In genomic region chr9:35606726-35607125, GRCh38 we compare ENCODE assay signal across 14 cellular contexts. TPM values are rescaled to one million over a fixed set of nuclear protein-coding genes. Genes with fewer than 3 reads are reported as not detected.
A peak's percentile ranks its signal among the peaks of the same experiment; 100 is the strongest.
DNase-seq lines count a peak whose midpoint lies in the region; ATAC-seq, FAIRE-seq and TF ChIP-seq lines count a peak whose summit lies in the region.
"Had no signal": no experiment of that assay in that cellular context is flagged by ENCODE, and none has a peak within 500 bp of the region (broad histone marks: within the 10 kb centered on the region; RNA-seq: fewer than 3 reads in every experiment).

No MANE protein-coding gene starts in this region.

- FAIRE-seq in GM12878 (lab: Jason Lieb, UNC): no peak
- FAIRE-seq: GM12892 had no signal

- no peak for TF ChIP-seq POLR2A in GM12878 (IDR thresholded peaks at IDR 0.05; ENCODE audit: low read depth, low read length)
- TF ChIP-seq POLR2A in testis (IDR thresholded peaks at IDR 0.05): no peak

- no peaks in the 10 kb centered on the region for H3K9me3 Mint-ChIP-seq in HFFc6
- H3K9me3 Mint-ChIP-seq in naive thymus-derived CD4-positive, alpha-beta T cell: peaks cover 0 to 3% (median 0%) of the 10 kb centered on the region in 11 donors

- ATAC-seq in GM12878: no peak
- ATAC-seq in naive thymus-derived CD4-positive, alpha-beta T cell: no peak

- no peak overlapping the region for H3K27ac Mint-ChIP-seq in HFFc6
- peak overlapping the region in 2 of 9 donors; percentile 10 to 72 for H3K27ac Mint-ChIP-seq in naive thymus-derived CD4-positive, alpha-beta T cell

- SMC1A ChIA-PET in GM12878 (lab: Charles Lee; ENCODE audit: uncharacterized antibody, unreplicated experiment): interaction anchor here (2.3 kb wide), 1 partner anchor 12 kb away, joined by 13 read pairs; the partner anchor contains the start of gene CD72

- H3K9me3 ChIP-seq in GM12878 (replicated peaks; ENCODE audit: control insufficient read depth, insufficient read depth, low read length) (no peaks in the 10 kb centered on the region; the same call in 2 of the 3 replicates), testis (no peaks in the 10 kb centered on the region)
- no peaks in the 10 kb centered on the region for H3K9me3 ChIP-seq in naive thymus-derived CD4-positive, alpha-beta T cell (ENCODE audit: control insufficient read depth in 2 of 3, low read length in 3 of 3)
- H3K9me3 ChIP-seq: esophagus squamous epithelium had no signal

- POLR2A ChIA-PET in GM12878 (lab: Charles Lee): interaction anchor here (0.6 to 1.5 kb wide), 4 partner anchors 10 to 121 kb away, joined by 3 to 5 read pairs (median 4); partner anchors contain the start of genes CCDC107 and RMRP
- POLR2A ChIA-PET in naive thymus-derived CD4-positive, alpha-beta T cell (lab: Charles Lee): interaction anchor here (1.2 kb wide), 1 partner anchor 10 kb away, joined by 10 read pairs; no protein-coding TSS in a partner anchor

- no peaks in the 10 kb centered on the region; the same call in 1 of the 2 replicates for H3K27me3 Mint-ChIP-seq in HFFc6 (ENCODE audit: insufficient read depth)
- H3K27me3 Mint-ChIP-seq in naive thymus-derived CD4-positive, alpha-beta T cell: no peaks in the 10 kb centered on the region

- TF ChIP-seq CTCF in AG10803 (conservative IDR thresholded peaks at IDR 0.05; ENCODE audit: low read length) (no peak), HFFc6 (IDR thresholded peaks at IDR 0.05) (no peak), GM12878 (IDR thresholded peaks at IDR 0.05 in 2 of 3, conservative IDR thresholded peaks at IDR 0.05 in 1 of 3; ENCODE audit: control insufficient read depth in 2 of 3, extremely low read depth in 1 of 3, insufficient read depth in 1 of 3, low read depth in 3 of 3, low read length in 3 of 3) (no peak), testis (IDR thresholded peaks at IDR 0.05) (no peak)

- WGBS in GM12878 (ENCODE audit: insufficient coverage, insufficient replicate concordance, low lambda C conversion rate, missing lambda C conversion rate): 92% methylated on average over 7 of the region's 7 CpGs
- 63 to 65% methylated on average over 7 of the region's 7 CpGs for WGBS in testis, 2 donors

- CTCF ChIA-PET in GM12878 (lab: Yijun Ruan, JAX): no interaction called here
- CTCF ChIA-PET in naive thymus-derived CD4-positive, alpha-beta T cell (lab: Charles Lee): interaction anchor here (1.4 to 2.4 kb wide), 2 partner anchors 9 to 40 kb away, joined by 3 to 8 read pairs; no protein-coding TSS in a partner anchor

- H3K27me3 ChIP-seq in GM12878 (replicated peaks in 1 of 2; ENCODE audit: control insufficient read depth in 2 of 2, insufficient read depth in 2 of 2, low read length in 1 of 2) (no peaks in the 10 kb centered on the region), testis (no peaks in the 10 kb centered on the region)
- H3K27me3 ChIP-seq in naive thymus-derived CD4-positive, alpha-beta T cell (ENCODE audit: control insufficient read depth in 2 of 2, insufficient read depth in 2 of 2, low read length in 2 of 2): no peaks in the 10 kb centered on the region
- H3K27me3 ChIP-seq: esophagus squamous epithelium had no signal

- no peak overlapping the region for H3K4me2 ChIP-seq in GM12878 (ENCODE audit: control insufficient read depth, insufficient read depth)

- intact Hi-C loops in GM12878 (cut with micrococcal nuclease; ENCODE audit: unreplicated experiment) (loop anchor here (10.0 kb wide), 2 partner anchors 208 to 492 kb away; partner anchors contain the start of genes ATOSB, HINT2 and SPAG8), testis (cut with DNase I; ENCODE audit: low total_unique reads) (no loop called here)
- intact Hi-C loops in naive thymus-derived CD4-positive, alpha-beta T cell (cut with micrococcal nuclease): loop anchor here in 1 of 2 donors (10.0 kb wide), 4 partner anchors 972 to 1562 kb away; partner anchors contain the start of genes DNAI1, FAM219A, SIGMAR1 and UBAP2

- no peak overlapping the region for H3K9ac ChIP-seq in GM12878 (ENCODE audit: control insufficient read depth, insufficient read depth, low read length)

- H3K4me1 ChIP-seq in GM12878 (ENCODE audit: control insufficient read depth, insufficient read depth, low read length) (peaks cover 8% of the 10 kb centered on the region), testis (peaks cover 14% of the 10 kb centered on the region)
- peaks cover 26 to 30% of the 10 kb centered on the region in 2 donors for H3K4me1 ChIP-seq in naive thymus-derived CD4-positive, alpha-beta T cell (ENCODE audit: control insufficient read depth in 2 of 2, insufficient read depth in 2 of 2, low read length in 2 of 2)

- RAD21 ChIA-PET in GM12878 (lab: Charles Lee; ENCODE audit: unreplicated experiment): interaction anchor here (1.1 to 3.5 kb wide), 3 partner anchors 9 to 90 kb away, joined by 4 to 57 read pairs (median 6); partner anchors contain the start of gene SIT1

- H3K79me2 ChIP-seq in GM12878 (ENCODE audit: control insufficient read depth, insufficient read depth, low read length): no peaks in the 10 kb centered on the region; the same call in 1 of the 2 replicates

- H4K20me1 ChIP-seq in GM12878 (ENCODE audit: control insufficient read depth, insufficient read depth): no peaks in the 10 kb centered on the region

- TF ChIP-seq EP300 in GM12878 (IDR thresholded peaks at IDR 0.05; ENCODE audit: borderline replicate concordance in 1 of 2, control insufficient read depth in 1 of 2, low read depth in 2 of 2, low read length in 2 of 2): no peak

- peaks cover 4% of the 10 kb centered on the region; the same call in 1 of the 2 replicates for H3K36me3 Mint-ChIP-seq in HFFc6 (ENCODE audit: low read depth)
- peaks cover 0 to 14% (median 4%) of the 10 kb centered on the region in 5 donors for H3K36me3 Mint-ChIP-seq in naive thymus-derived CD4-positive, alpha-beta T cell

- H3K4me3 ChIP-seq in AG10803 (ENCODE audit: low read length) (peak overlapping the region; percentile 28), GM12878 (no peak overlapping the region), testis (no peak overlapping the region)
- H3K4me3 ChIP-seq in naive thymus-derived CD4-positive, alpha-beta T cell (ENCODE audit: low read length): no peak overlapping the region

- DNase-seq in AG10803 (ENCODE audit: low read depth) (no peak), HFFc6 (no peak), GM12878 (ENCODE audit: low read depth, low spot score) (no peak), testis (no peak), GM19240 (ENCODE audit: insufficient read length, low spot score) (no peak), ACHN (no peak)
- DNase-seq in naive thymus-derived CD4-positive, alpha-beta T cell: no peak
- DNase-seq in stimulated activated CD4-positive, alpha-beta T cell treated with anti-CD3 and anti-CD28 coated beads, Interleukin-15, amount 100 ng/mL, for 24 hours: no peak
- DNase-seq: Calu3, esophagus squamous epithelium, islet precursor cell, SHP77 treated with DMSO at 0.1 percent for 48 hours had no signal

- H3K27ac ChIP-seq in GM12878 (ENCODE audit: control insufficient read depth, insufficient read depth) (no peak overlapping the region), testis (no peak overlapping the region)
- H3K27ac ChIP-seq in naive thymus-derived CD4-positive, alpha-beta T cell (ENCODE audit: low read depth, low read length): no peak overlapping the region

- no peak overlapping the region for H2AFZ ChIP-seq in GM12878 (ENCODE audit: control insufficient read depth, low read depth, low read length)

- H3K4me3 Mint-ChIP-seq in HFFc6: peak overlapping the region; percentile 35
- H3K4me3 Mint-ChIP-seq in naive thymus-derived CD4-positive, alpha-beta T cell: peak overlapping the region; percentile 22 to 75 (median 48)

- H3K4me1 Mint-ChIP-seq in HFFc6 (ENCODE audit: low read depth): peaks cover 32% of the 10 kb centered on the region
- H3K4me1 Mint-ChIP-seq in naive thymus-derived CD4-positive, alpha-beta T cell: peaks cover 30 to 51% (median 42%) of the 10 kb centered on the region in 7 donors

- in situ Hi-C loops in GM12878 (cut with MboI) (loop anchor here (5.0 kb wide), 1 partner anchor 121 kb away; no protein-coding TSS in a partner anchor), ACHN (cut with HindIII; ENCODE audit: low pct_ligation_motif_present, low pct_unique_long_range_greater_than_20kb, low sequenced_read_pairs) (no loop called here)

- TF ChIP-seq RAD21 in GM12878 (IDR thresholded peaks at IDR 0.05; ENCODE audit: insufficient read depth, low read depth, low read length): no peak

- TSS peak; percentile 68 for BruUV-seq in GM12878 (replicated peaks; lab: Mats Ljungman, UMichigan)

- no peaks in the 10 kb centered on the region; a peak in 1 of 4 replicates for H3K36me3 ChIP-seq in GM12878 (ENCODE audit: control insufficient read depth in 2 of 2, insufficient read depth in 2 of 2, low read length in 1 of 2)
- H3K36me3 ChIP-seq in naive thymus-derived CD4-positive, alpha-beta T cell (ENCODE audit: control insufficient read depth in 2 of 3, insufficient read depth in 3 of 3, low read length in 3 of 3): peaks cover 8 to 30% (median 15%) of the 10 kb centered on the region in 3 experiments
- no peaks in the 10 kb centered on the region for H3K36me3 ChIP-seq in testis (ENCODE audit: low read depth, missing control alignments)

RNA-seq across cellular contexts. Expression of gene TESK1, which starts 1.7 kb away (rescaled TPM):
- 10 to 100 TPM; 25.4 to 33.2 (median 28.5) TPM for total RNA-seq in HFFc6 (2021; fragmentation: NEBNext Ultra II Directional; extraction: Animal tissue kit (Norgen Biotek cat#: 25700))
- total RNA-seq in GM12878 (2013; cell fraction: nucleolus; rRNA removed): 11.7 and 19.4 TPM in 2 replicates
- total RNA-seq in GM12878 (2014; rRNA removed): 7.9 and 8.2 TPM in 2 replicates
- total RNA-seq in GM12878 (2014; rRNA removed; fragmentation: Illumina TruSeq; extraction: Trizol): 4.6 and 4.9 TPM in 2 replicates
- 19.1 and 19.5 TPM in 2 replicates for total RNA-seq in GM12878 (2021)
- polyA plus RNA-seq in GM12878 (2011; ENCODE audit: low read depth): 10.4 TPM
- 7.2 and 9.9 TPM in 2 replicates for polyA plus RNA-seq in GM12878 (2011; rRNA removed)
- polyA plus RNA-seq in GM12878 (2011; cell fraction: cytosol; rRNA removed): 13.1 and 13.2 TPM in 2 replicates
- 48.8 and 64.5 TPM in 2 replicates for polyA plus RNA-seq in GM12878 (2011; cell fraction: nucleus; rRNA removed)
- 14.4 and 28.1 TPM in 2 replicates for polyA plus RNA-seq in GM12878 (2012)
- 6.1 and 9.1 TPM in 2 replicates for polyA plus RNA-seq in GM12878 (2014; fragmentation: Illumina TruSeq; extraction: Trizol)
- under 1 TPM in 1 of 2 experiments, not detected in 1; 0.16 TPM for polyA plus RNA-seq in GM12878 (2014; fragmentation: Nextera tagmentation; extraction: Ambion mirVana)
- 13.0 and 14.3 TPM in 2 replicates for polyA plus RNA-seq in GM12878 (2014; rRNA removed)
- polyA plus RNA-seq in GM12878 (2016; fragmentation: Nextera tagmentation; extraction: Ambion mirVana): 1 to 10 TPM in 1 of 2 experiments, under 1 TPM in 1; 0.88 to 2.9 TPM
- polyA minus RNA-seq in GM12878 (2011; rRNA and poly(A)+ RNA removed): 12.7 and 12.9 TPM in 2 replicates
- polyA minus RNA-seq in GM12878 (2011; cell fraction: cytosol; rRNA and poly(A)+ RNA removed): 5.1 and 7.7 TPM in 2 replicates
- 14.7 and 30.0 TPM in 2 replicates for polyA minus RNA-seq in GM12878 (2011; cell fraction: nucleus; rRNA and poly(A)+ RNA removed)
- 10 to 100 TPM; 25.4 to 45.5 (median 39.2) TPM for total RNA-seq in naive thymus-derived CD4-positive, alpha-beta T cell
- polyA plus RNA-seq in naive thymus-derived CD4-positive, alpha-beta T cell: 1 to 10 TPM; 3.5 to 7.1 TPM
- total RNA-seq in testis: 100 to 1,000 TPM in 1 of 2 donors, 10 to 100 TPM in 1; 89.6 to 104 TPM
- 92.6 TPM for polyA plus RNA-seq in testis (ENCODE audit: insufficient read depth, low read depth, low replicate concordance)

RNA-seq across cellular contexts. Expression of gene CD72, which starts 11.5 kb away (rescaled TPM):
- under 1 TPM; 0.37 to 0.87 (median 0.49) TPM for total RNA-seq in HFFc6 (2021; fragmentation: NEBNext Ultra II Directional; extraction: Animal tissue kit (Norgen Biotek cat#: 25700))
- 13.9 and 16.8 TPM in 2 replicates for total RNA-seq in GM12878 (2013; cell fraction: nucleolus; rRNA removed)
- 12.2 and 14.2 TPM in 2 replicates for total RNA-seq in GM12878 (2014; rRNA removed)
- total RNA-seq in GM12878 (2014; rRNA removed; fragmentation: Illumina TruSeq; extraction: Trizol): 5.8 and 7.0 TPM in 2 replicates
- 8.9 and 9.0 TPM in 2 replicates for total RNA-seq in GM12878 (2021)
- 12.2 TPM for polyA plus RNA-seq in GM12878 (2011; ENCODE audit: low read depth)
- polyA plus RNA-seq in GM12878 (2011; rRNA removed): 3.0 and 3.1 TPM in 2 replicates
- polyA plus RNA-seq in GM12878 (2011; cell fraction: cytosol; rRNA removed): 2.3 and 2.9 TPM in 2 replicates
- polyA plus RNA-seq in GM12878 (2011; cell fraction: nucleus; rRNA removed): 12.6 and 15.4 TPM in 2 replicates
- 10.2 and 16.4 TPM in 2 replicates for polyA plus RNA-seq in GM12878 (2012)
- polyA plus RNA-seq in GM12878 (2014; fragmentation: Illumina TruSeq; extraction: Trizol): 6.6 and 8.4 TPM in 2 replicates
- polyA plus RNA-seq in GM12878 (2014; fragmentation: Nextera tagmentation; extraction: Ambion mirVana): 1 to 10 TPM; 2.1 to 2.3 TPM
- polyA plus RNA-seq in GM12878 (2014; rRNA removed): 8.9 and 12.0 TPM in 2 replicates
- polyA plus RNA-seq in GM12878 (2016; fragmentation: Nextera tagmentation; extraction: Ambion mirVana): 1 to 10 TPM; 2.8 to 2.9 TPM
- polyA minus RNA-seq in GM12878 (2011; rRNA and poly(A)+ RNA removed): 2.6 and 6.9 TPM in 2 replicates
- 0.80 TPM in 1 of 2 replicates, not detected in the other for polyA minus RNA-seq in GM12878 (2011; cell fraction: cytosol; rRNA and poly(A)+ RNA removed)
- 5.7 and 6.7 TPM in 2 replicates for polyA minus RNA-seq in GM12878 (2011; cell fraction: nucleus; rRNA and poly(A)+ RNA removed)
- total RNA-seq in naive thymus-derived CD4-positive, alpha-beta T cell: 10 to 100 TPM in 1 of 5 experiments, 1 to 10 TPM in 4; 2.7 to 12.1 (median 6.8) TPM
- polyA plus RNA-seq in naive thymus-derived CD4-positive, alpha-beta T cell: under 1 TPM; 0.40 to 0.87 TPM
- under 1 TPM; 0.63 to 0.99 TPM for total RNA-seq in testis
- 3.2 TPM for polyA plus RNA-seq in testis (ENCODE audit: insufficient read depth, low read depth, low replicate concordance)

RNA-seq across cellular contexts. Expression of gene SIT1, which starts 44.0 kb away (rescaled TPM):
- not detected for total RNA-seq in HFFc6 (2021; fragmentation: NEBNext Ultra II Directional; extraction: Animal tissue kit (Norgen Biotek cat#: 25700))
- total RNA-seq in GM12878 (2013; cell fraction: nucleolus; rRNA removed): 31.5 and 33.0 TPM in 2 replicates
- total RNA-seq in GM12878 (2014; rRNA removed): 115 and 119 TPM in 2 replicates
- total RNA-seq in GM12878 (2014; rRNA removed; fragmentation: Illumina TruSeq; extraction: Trizol): 55.0 and 55.6 TPM in 2 replicates
- 83.3 and 84.9 TPM in 2 replicates for total RNA-seq in GM12878 (2021)
- polyA plus RNA-seq in GM12878 (2011; ENCODE audit: low read depth): 38.2 TPM
- polyA plus RNA-seq in GM12878 (2011; rRNA removed): 20.1 and 29.1 TPM in 2 replicates
- 42.7 and 45.9 TPM in 2 replicates for polyA plus RNA-seq in GM12878 (2011; cell fraction: cytosol; rRNA removed)
- 16.1 and 23.4 TPM in 2 replicates for polyA plus RNA-seq in GM12878 (2011; cell fraction: nucleus; rRNA removed)
- 88.6 and 91.7 TPM in 2 replicates for polyA plus RNA-seq in GM12878 (2012)
- polyA plus RNA-seq in GM12878 (2014; fragmentation: Illumina TruSeq; extraction: Trizol): 26.3 and 44.9 TPM in 2 replicates
- polyA plus RNA-seq in GM12878 (2014; fragmentation: Nextera tagmentation; extraction: Ambion mirVana): 10 to 100 TPM in 1 of 2 experiments, under 1 TPM in 1; 0.97 to 12.1 TPM
- polyA plus RNA-seq in GM12878 (2014; rRNA removed): 137 and 147 TPM in 2 replicates
- 10 to 100 TPM; 63.8 to 77.8 TPM for polyA plus RNA-seq in GM12878 (2016; fragmentation: Nextera tagmentation; extraction: Ambion mirVana)
- polyA minus RNA-seq in GM12878 (2011; rRNA and poly(A)+ RNA removed): 5.4 and 16.1 TPM in 2 replicates
- polyA minus RNA-seq in GM12878 (2011; cell fraction: cytosol; rRNA and poly(A)+ RNA removed): 3.6 and 8.9 TPM in 2 replicates
- 4.1 and 5.0 TPM in 2 replicates for polyA minus RNA-seq in GM12878 (2011; cell fraction: nucleus; rRNA and poly(A)+ RNA removed)
- 100 to 1,000 TPM in 1 of 5 experiments, 10 to 100 TPM in 4; 16.9 to 225 (median 45.6) TPM for total RNA-seq in naive thymus-derived CD4-positive, alpha-beta T cell
- polyA plus RNA-seq in naive thymus-derived CD4-positive, alpha-beta T cell: 100 to 1,000 TPM in 1 of 2 donors, 10 to 100 TPM in 1; 97.4 to 162 TPM
- total RNA-seq in testis: under 1 TPM in 1 of 2 donors, not detected in 1; 0.43 TPM
- polyA plus RNA-seq in testis (ENCODE audit: insufficient read depth, low read depth, low replicate concordance): 1.6 TPM
- total RNA-seq: Calu3, pulmonary artery endothelial cell had no signal

RNA-seq across cellular contexts. Expression of gene RMRP, which starts 51.1 kb away (rescaled TPM):
- total RNA-seq in HFFc6 (2021; fragmentation: NEBNext Ultra II Directional; extraction: Animal tissue kit (Norgen Biotek cat#: 25700)): over 10,000 TPM in 5 of 6 experiments, 1,000 to 10,000 TPM in 1; 9,197 to 39,404 (median 23,537) TPM
- 15,728 and 37,247 TPM in 2 replicates for total RNA-seq in GM12878 (2013; cell fraction: nucleolus; rRNA removed)
- total RNA-seq in GM12878 (2014; rRNA removed) (34,892 and 42,450 TPM in 2 replicates), GM12878 (2014; rRNA removed; fragmentation: Illumina TruSeq; extraction: Trizol) (6,746 and 12,076 TPM in 2 replicates), GM12878 (2021) (18,533 and 18,901 TPM in 2 replicates), testis (over 10,000 TPM in 1 of 2 donors, 1,000 to 10,000 TPM in 1; 4,421 to 15,053 TPM)
- not detected for polyA plus RNA-seq in GM12878 (2011; ENCODE audit: low read depth)
- polyA plus RNA-seq in GM12878 (2011; rRNA removed) (3.8 and 12.0 TPM in 2 replicates), GM12878 (2014; fragmentation: Illumina TruSeq; extraction: Trizol) (not detected in 2 replicates), GM12878 (2014; fragmentation: Nextera tagmentation; extraction: Ambion mirVana) (not detected), GM12878 (2014; rRNA removed) (760 and 1,065 TPM in 2 replicates), GM12878 (2016; fragmentation: Nextera tagmentation; extraction: Ambion mirVana) (10 to 100 TPM in 1 of 2 experiments, not detected in 1; 13.3 TPM), testis (ENCODE audit: insufficient read depth, low read depth, low replicate concordance) (not detected)
- 152 TPM in 1 of 2 replicates, not detected in the other for polyA plus RNA-seq in GM12878 (2011; cell fraction: cytosol; rRNA removed)
- polyA plus RNA-seq in GM12878 (2011; cell fraction: nucleus; rRNA removed): 4,598 and 4,771 TPM in 2 replicates
- 62.9 TPM in 1 of 2 replicates, not detected in the other for polyA plus RNA-seq in GM12878 (2012)
- 9,902 and 51,214 TPM in 2 replicates for polyA minus RNA-seq in GM12878 (2011; rRNA and poly(A)+ RNA removed)
- polyA minus RNA-seq in GM12878 (2011; cell fraction: cytosol; rRNA and poly(A)+ RNA removed): 10,750 and 21,317 TPM in 2 replicates
- 140,969 and 152,974 TPM in 2 replicates for polyA minus RNA-seq in GM12878 (2011; cell fraction: nucleus; rRNA and poly(A)+ RNA removed)
- over 10,000 TPM in 1 of 5 experiments, 1,000 to 10,000 TPM in 4; 5,750 to 11,273 (median 9,225) TPM for total RNA-seq in naive thymus-derived CD4-positive, alpha-beta T cell
- 10 to 100 TPM in 1 of 2 donors, not detected in 1; 49.2 TPM for polyA plus RNA-seq in naive thymus-derived CD4-positive, alpha-beta T cell

RNA-seq across cellular contexts. Expression of gene CCDC107, which starts 51.4 kb away (rescaled TPM):
- total RNA-seq in HFFc6 (2021; fragmentation: NEBNext Ultra II Directional; extraction: Animal tissue kit (Norgen Biotek cat#: 25700)): 10 to 100 TPM; 22.5 to 29.8 (median 24.6) TPM
- 6.3 and 7.0 TPM in 2 replicates for total RNA-seq in GM12878 (2013; cell fraction: nucleolus; rRNA removed)
- total RNA-seq in GM12878 (2014; rRNA removed): 9.4 and 13.2 TPM in 2 replicates
- total RNA-seq in GM12878 (2014; rRNA removed; fragmentation: Illumina TruSeq; extraction: Trizol): 6.2 and 6.3 TPM in 2 replicates
- total RNA-seq in GM12878 (2021): 10.6 and 11.8 TPM in 2 replicates
- 4.9 TPM for polyA plus RNA-seq in GM12878 (2011; ENCODE audit: low read depth)
- polyA plus RNA-seq in GM12878 (2011; rRNA removed): 8.6 and 10.5 TPM in 2 replicates
- polyA plus RNA-seq in GM12878 (2011; cell fraction: cytosol; rRNA removed): 8.7 and 13.0 TPM in 2 replicates
- 9.3 and 11.8 TPM in 2 replicates for polyA plus RNA-seq in GM12878 (2011; cell fraction: nucleus; rRNA removed)
- 11.4 and 12.6 TPM in 2 replicates for polyA plus RNA-seq in GM12878 (2012)
- polyA plus RNA-seq in GM12878 (2014; fragmentation: Illumina TruSeq; extraction: Trizol): 5.9 and 6.7 TPM in 2 replicates
- under 1 TPM; 0.19 to 0.90 TPM for polyA plus RNA-seq in GM12878 (2014; fragmentation: Nextera tagmentation; extraction: Ambion mirVana)
- 14.3 and 16.0 TPM in 2 replicates for polyA plus RNA-seq in GM12878 (2014; rRNA removed)
- polyA plus RNA-seq in GM12878 (2016; fragmentation: Nextera tagmentation; extraction: Ambion mirVana): 10 to 100 TPM; 15.6 to 18.3 TPM
- polyA minus RNA-seq in GM12878 (2011; rRNA and poly(A)+ RNA removed): 3.4 and 6.7 TPM in 2 replicates
- polyA minus RNA-seq in GM12878 (2011; cell fraction: cytosol; rRNA and poly(A)+ RNA removed): 2.3 and 3.1 TPM in 2 replicates
- polyA minus RNA-seq in GM12878 (2011; cell fraction: nucleus; rRNA and poly(A)+ RNA removed): 2.8 and 4.1 TPM in 2 replicates
- 10 to 100 TPM; 12.0 to 37.4 (median 16.4) TPM for total RNA-seq in naive thymus-derived CD4-positive, alpha-beta T cell
- 10 to 100 TPM; 49.1 to 65.7 TPM for polyA plus RNA-seq in naive thymus-derived CD4-positive, alpha-beta T cell
- total RNA-seq in testis: 10 to 100 TPM; 13.4 to 19.0 TPM
- polyA plus RNA-seq in testis (ENCODE audit: insufficient read depth, low read depth, low replicate concordance): 17.2 TPM

Comparison
In these comparisons a context has a peak if more than half of its experiments do, and no peak if none do; other contexts are left out.
1. RNA of gene SIT1, which starts 44.0 kb away (total RNA-seq): 31.5 to 119 TPM in GM12878 and 16.9 to 225 TPM in naive thymus-derived CD4-positive, alpha-beta T cell; 0.43 TPM in testis and not detected in HFFc6; every median in the first group is over 10 times any median in the second.